Comparison of ENCODE assay signal across 1 cellular context in the genomic region with DNA sequence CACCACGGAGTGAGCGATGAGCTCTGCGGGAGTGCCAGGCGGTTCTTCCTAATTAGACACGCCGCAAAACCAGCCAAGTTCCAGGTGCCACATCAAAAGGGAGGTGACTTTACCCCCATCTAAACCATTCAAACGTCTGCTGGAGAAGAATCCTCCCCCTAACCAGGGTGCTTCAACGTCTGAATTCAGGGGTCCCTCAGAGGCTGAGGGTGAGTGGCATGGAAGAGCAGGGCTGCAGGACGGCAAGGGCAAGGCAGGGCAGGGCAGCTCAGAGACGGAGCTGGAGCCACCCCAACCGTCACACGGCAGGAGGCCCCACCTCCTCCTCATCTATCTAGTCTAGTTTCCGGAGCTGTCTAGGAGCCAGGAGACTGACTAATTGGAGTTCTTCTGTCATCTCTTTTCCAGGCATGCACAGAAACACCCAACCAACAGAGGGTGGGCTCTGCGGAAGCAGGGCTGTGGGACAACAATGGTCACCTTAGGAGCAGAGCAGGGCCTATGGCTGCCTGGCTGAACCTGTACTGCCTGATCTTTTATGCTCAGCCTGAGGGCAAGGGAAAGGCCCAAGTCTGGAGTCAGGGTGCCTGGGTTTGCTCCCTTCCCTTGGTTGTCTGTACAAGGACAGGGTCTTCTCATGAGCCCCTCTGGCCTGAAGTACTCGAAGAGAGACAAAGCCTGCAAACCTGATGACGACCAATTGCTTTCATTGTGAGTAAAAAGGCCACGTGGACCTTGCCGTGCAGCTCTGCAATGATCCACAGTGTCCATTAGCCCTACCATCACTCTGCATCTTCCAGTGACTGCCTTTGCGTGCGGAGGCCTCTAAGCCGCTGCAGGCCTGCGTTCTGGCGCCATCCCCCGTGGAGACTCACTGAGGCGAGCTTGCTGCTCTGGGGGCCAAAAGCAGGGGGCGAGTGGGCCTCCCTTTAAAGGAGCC.
TF ChIP-seq lines count a peak whose summit lies in the region.

No MANE protein-coding gene starts in this region.

TF ChIP-seq in K562, 482 proteins besides CTCF, POLR2A, EP300 and RAD21 (continued from another document and continues in another):
- TF ChIP-seq, protein P1, sequence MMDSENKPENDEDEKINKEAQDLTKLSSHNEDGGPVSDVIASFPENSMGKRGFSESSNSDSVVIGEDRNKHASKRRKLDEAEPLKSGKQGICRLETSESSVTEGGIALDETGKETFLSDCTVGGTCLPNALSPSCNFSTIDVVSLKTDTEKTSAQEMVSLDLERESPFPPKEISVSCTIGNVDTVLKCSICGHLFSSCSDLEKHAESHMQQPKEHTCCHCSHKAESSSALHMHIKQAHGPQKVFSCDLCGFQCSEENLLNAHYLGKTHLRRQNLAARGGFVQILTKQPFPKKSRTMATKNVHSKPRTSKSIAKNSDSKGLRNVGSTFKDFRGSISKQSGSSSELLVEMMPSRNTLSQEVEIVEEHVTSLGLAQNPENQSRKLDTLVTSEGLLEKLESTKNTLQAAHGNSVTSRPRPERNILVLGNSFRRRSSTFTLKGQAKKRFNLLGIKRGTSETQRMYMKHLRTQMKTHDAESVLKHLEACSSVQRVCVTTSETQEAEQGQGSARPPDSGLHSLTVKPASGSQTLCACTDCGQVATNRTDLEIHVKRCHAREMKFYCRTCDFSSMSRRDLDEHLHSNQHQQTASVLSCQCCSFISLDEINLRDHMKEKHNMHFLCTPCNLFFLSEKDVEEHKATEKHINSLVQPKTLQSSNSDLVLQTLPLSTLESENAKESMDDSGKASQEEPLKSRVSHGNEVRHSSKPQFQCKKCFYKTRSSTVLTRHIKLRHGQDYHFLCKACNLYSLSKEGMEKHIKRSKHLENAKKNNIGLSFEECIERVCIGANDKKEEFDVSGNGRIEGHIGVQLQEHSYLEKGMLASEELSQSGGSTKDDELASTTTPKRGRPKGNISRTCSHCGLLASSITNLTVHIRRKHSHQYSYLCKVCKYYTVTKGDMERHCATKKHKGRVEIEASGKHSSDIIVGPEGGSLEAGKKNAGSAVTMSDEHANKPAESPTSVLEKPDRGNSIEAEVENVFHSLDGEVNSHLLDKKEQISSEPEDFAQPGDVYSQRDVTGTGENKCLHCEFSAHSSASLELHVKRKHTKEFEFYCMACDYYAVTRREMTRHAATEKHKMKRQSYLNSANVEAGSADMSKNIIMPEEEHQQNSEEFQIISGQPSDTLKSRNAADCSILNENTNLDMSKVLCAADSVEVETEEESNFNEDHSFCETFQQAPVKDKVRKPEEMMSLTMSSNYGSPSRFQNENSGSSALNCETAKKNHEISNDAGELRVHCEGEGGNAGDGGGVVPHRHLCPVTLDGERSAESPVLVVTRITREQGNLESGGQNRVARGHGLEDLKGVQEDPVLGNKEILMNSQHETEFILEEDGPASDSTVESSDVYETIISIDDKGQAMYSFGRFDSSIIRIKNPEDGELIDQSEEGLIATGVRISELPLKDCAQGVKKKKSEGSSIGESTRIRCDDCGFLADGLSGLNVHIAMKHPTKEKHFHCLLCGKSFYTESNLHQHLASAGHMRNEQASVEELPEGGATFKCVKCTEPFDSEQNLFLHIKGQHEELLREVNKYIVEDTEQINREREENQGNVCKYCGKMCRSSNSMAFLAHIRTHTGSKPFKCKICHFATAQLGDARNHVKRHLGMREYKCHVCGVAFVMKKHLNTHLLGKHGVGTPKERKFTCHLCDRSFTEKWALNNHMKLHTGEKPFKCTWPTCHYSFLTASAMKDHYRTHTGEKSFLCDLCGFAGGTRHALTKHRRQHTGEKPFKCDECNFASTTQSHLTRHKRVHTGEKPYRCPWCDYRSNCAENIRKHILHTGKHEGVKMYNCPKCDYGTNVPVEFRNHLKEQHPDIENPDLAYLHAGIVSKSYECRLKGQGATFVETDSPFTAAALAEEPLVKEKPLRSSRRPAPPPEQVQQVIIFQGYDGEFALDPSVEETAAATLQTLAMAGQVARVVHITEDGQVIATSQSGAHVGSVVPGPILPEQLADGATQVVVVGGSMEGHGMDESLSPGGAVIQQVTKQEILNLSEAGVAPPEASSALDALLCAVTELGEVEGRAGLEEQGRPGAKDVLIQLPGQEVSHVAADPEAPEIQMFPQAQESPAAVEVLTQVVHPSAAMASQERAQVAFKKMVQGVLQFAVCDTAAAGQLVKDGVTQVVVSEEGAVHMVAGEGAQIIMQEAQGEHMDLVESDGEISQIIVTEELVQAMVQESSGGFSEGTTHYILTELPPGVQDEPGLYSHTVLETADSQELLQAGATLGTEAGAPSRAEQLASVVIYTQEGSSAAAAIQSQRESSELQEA (IDR thresholded peaks at IDR 0.05; ENCODE audit: low read depth) = no peak
- TF ChIP-seq, protein P2, sequence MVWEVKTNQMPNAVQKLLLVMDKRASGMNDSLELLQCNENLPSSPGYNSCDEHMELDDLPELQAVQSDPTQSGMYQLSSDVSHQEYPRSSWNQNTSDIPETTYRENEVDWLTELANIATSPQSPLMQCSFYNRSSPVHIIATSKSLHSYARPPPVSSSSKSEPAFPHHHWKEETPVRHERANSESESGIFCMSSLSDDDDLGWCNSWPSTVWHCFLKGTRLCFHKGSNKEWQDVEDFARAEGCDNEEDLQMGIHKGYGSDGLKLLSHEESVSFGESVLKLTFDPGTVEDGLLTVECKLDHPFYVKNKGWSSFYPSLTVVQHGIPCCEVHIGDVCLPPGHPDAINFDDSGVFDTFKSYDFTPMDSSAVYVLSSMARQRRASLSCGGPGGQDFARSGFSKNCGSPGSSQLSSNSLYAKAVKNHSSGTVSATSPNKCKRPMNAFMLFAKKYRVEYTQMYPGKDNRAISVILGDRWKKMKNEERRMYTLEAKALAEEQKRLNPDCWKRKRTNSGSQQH (CRISPR knock-in tag; IDR thresholded peaks at IDR 0.05) = no peak
- TF ChIP-seq SAFB2 (IDR thresholded peaks at IDR 0.05; ENCODE audit: borderline replicate concordance, low read depth, low read length, severe bottlenecking) = no peak
- no peak for TF ChIP-seq SMAD3 (CRISPR knock-in tag; conservative IDR thresholded peaks at IDR 0.05)
- TF ChIP-seq SRSF9 (IDR thresholded peaks at IDR 0.05; ENCODE audit: borderline replicate concordance, low read depth, low read length) = no peak
- TF ChIP-seq ZFX (CRISPR knock-in tag; IDR thresholded peaks at IDR 0.05) = no peak
- no peak for TF ChIP-seq ZNF696 (CRISPR knock-in tag; conservative IDR thresholded peaks at IDR 0.05)
- peak; percentile 93 for TF ChIP-seq ETV1 (tag; conservative IDR thresholded peaks at IDR 0.05; ENCODE audit: low read depth)
- TF ChIP-seq EZH2 (IDR thresholded peaks at IDR 0.05; ENCODE audit: borderline replicate concordance, low read depth, low read length) = no peak
- TF ChIP-seq PTRF (tag; IDR thresholded peaks at IDR 0.05) = no peak
- TF ChIP-seq HDAC1 (IDR thresholded peaks at IDR 0.05) = 0 out of 4 replicates have a peak, but pooled peaks of 1 of the 2 experiments have one; percentile 21
- TF ChIP-seq ZNF282 (CRISPR knock-in tag; IDR thresholded peaks at IDR 0.05) = no peak
- TF ChIP-seq RBM25 (IDR thresholded peaks at IDR 0.05; ENCODE audit: low read depth, low read length, severe bottlenecking) = no peak
- TF ChIP-seq RFX1 (IDR thresholded peaks at IDR 0.05) = no peak
- TF ChIP-seq, protein P3, sequence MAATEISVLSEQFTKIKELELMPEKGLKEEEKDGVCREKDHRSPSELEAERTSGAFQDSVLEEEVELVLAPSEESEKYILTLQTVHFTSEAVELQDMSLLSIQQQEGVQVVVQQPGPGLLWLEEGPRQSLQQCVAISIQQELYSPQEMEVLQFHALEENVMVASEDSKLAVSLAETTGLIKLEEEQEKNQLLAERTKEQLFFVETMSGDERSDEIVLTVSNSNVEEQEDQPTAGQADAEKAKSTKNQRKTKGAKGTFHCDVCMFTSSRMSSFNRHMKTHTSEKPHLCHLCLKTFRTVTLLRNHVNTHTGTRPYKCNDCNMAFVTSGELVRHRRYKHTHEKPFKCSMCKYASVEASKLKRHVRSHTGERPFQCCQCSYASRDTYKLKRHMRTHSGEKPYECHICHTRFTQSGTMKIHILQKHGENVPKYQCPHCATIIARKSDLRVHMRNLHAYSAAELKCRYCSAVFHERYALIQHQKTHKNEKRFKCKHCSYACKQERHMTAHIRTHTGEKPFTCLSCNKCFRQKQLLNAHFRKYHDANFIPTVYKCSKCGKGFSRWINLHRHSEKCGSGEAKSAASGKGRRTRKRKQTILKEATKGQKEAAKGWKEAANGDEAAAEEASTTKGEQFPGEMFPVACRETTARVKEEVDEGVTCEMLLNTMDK (IDR thresholded peaks at IDR 0.05; ENCODE audit: borderline replicate concordance, insufficient read depth, low read depth, low read length, poor library complexity, severe bottlenecking) = no peak
- no peak for TF ChIP-seq NEUROD1 (IDR thresholded peaks at IDR 0.05; ENCODE audit: borderline replicate concordance, low read depth, low read length, partially characterized antibody)
- TF ChIP-seq ARID1B (IDR thresholded peaks at IDR 0.05) = peak; percentile 58
- TF ChIP-seq, protein P4, sequence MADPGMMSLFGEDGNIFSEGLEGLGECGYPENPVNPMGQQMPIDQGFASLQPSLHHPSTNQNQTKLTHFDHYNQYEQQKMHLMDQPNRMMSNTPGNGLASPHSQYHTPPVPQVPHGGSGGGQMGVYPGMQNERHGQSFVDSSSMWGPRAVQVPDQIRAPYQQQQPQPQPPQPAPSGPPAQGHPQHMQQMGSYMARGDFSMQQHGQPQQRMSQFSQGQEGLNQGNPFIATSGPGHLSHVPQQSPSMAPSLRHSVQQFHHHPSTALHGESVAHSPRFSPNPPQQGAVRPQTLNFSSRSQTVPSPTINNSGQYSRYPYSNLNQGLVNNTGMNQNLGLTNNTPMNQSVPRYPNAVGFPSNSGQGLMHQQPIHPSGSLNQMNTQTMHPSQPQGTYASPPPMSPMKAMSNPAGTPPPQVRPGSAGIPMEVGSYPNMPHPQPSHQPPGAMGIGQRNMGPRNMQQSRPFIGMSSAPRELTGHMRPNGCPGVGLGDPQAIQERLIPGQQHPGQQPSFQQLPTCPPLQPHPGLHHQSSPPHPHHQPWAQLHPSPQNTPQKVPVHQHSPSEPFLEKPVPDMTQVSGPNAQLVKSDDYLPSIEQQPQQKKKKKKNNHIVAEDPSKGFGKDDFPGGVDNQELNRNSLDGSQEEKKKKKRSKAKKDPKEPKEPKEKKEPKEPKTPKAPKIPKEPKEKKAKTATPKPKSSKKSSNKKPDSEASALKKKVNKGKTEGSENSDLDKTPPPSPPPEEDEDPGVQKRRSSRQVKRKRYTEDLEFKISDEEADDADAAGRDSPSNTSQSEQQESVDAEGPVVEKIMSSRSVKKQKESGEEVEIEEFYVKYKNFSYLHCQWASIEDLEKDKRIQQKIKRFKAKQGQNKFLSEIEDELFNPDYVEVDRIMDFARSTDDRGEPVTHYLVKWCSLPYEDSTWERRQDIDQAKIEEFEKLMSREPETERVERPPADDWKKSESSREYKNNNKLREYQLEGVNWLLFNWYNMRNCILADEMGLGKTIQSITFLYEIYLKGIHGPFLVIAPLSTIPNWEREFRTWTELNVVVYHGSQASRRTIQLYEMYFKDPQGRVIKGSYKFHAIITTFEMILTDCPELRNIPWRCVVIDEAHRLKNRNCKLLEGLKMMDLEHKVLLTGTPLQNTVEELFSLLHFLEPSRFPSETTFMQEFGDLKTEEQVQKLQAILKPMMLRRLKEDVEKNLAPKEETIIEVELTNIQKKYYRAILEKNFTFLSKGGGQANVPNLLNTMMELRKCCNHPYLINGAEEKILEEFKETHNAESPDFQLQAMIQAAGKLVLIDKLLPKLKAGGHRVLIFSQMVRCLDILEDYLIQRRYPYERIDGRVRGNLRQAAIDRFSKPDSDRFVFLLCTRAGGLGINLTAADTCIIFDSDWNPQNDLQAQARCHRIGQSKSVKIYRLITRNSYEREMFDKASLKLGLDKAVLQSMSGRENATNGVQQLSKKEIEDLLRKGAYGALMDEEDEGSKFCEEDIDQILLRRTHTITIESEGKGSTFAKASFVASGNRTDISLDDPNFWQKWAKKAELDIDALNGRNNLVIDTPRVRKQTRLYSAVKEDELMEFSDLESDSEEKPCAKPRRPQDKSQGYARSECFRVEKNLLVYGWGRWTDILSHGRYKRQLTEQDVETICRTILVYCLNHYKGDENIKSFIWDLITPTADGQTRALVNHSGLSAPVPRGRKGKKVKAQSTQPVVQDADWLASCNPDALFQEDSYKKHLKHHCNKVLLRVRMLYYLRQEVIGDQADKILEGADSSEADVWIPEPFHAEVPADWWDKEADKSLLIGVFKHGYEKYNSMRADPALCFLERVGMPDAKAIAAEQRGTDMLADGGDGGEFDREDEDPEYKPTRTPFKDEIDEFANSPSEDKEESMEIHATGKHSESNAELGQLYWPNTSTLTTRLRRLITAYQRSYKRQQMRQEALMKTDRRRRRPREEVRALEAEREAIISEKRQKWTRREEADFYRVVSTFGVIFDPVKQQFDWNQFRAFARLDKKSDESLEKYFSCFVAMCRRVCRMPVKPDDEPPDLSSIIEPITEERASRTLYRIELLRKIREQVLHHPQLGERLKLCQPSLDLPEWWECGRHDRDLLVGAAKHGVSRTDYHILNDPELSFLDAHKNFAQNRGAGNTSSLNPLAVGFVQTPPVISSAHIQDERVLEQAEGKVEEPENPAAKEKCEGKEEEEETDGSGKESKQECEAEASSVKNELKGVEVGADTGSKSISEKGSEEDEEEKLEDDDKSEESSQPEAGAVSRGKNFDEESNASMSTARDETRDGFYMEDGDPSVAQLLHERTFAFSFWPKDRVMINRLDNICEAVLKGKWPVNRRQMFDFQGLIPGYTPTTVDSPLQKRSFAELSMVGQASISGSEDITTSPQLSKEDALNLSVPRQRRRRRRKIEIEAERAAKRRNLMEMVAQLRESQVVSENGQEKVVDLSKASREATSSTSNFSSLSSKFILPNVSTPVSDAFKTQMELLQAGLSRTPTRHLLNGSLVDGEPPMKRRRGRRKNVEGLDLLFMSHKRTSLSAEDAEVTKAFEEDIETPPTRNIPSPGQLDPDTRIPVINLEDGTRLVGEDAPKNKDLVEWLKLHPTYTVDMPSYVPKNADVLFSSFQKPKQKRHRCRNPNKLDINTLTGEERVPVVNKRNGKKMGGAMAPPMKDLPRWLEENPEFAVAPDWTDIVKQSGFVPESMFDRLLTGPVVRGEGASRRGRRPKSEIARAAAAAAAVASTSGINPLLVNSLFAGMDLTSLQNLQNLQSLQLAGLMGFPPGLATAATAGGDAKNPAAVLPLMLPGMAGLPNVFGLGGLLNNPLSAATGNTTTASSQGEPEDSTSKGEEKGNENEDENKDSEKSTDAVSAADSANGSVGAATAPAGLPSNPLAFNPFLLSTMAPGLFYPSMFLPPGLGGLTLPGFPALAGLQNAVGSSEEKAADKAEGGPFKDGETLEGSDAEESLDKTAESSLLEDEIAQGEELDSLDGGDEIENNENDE (IDR thresholded peaks at IDR 0.05; ENCODE audit: low read depth, low read length) = no peak
- TF ChIP-seq, protein P5, sequence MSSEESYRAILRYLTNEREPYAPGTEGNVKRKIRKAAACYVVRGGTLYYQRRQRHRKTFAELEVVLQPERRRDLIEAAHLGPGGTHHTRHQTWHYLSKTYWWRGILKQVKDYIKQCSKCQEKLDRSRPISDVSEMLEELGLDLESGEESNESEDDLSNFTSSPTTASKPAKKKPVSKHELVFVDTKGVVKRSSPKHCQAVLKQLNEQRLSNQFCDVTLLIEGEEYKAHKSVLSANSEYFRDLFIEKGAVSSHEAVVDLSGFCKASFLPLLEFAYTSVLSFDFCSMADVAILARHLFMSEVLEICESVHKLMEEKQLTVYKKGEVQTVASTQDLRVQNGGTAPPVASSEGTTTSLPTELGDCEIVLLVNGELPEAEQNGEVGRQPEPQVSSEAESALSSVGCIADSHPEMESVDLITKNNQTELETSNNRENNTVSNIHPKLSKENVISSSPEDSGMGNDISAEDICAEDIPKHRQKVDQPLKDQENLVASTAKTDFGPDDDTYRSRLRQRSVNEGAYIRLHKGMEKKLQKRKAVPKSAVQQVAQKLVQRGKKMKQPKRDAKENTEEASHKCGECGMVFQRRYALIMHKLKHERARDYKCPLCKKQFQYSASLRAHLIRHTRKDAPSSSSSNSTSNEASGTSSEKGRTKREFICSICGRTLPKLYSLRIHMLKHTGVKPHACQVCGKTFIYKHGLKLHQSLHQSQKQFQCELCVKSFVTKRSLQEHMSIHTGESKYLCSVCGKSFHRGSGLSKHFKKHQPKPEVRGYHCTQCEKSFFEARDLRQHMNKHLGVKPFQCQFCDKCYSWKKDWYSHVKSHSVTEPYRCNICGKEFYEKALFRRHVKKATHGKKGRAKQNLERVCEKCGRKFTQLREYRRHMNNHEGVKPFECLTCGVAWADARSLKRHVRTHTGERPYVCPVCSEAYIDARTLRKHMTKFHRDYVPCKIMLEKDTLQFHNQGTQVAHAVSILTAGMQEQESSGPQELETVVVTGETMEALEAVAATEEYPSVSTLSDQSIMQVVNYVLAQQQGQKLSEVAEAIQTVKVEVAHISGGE (CRISPR knock-in tag; IDR thresholded peaks at IDR 0.05) = 0 out of 6 replicates have a peak, but pooled peaks of 1 of the 3 experiments have one; percentile 26
